Comparison of ENCODE assay signal across 1 cellular context in the genomic region with DNA sequence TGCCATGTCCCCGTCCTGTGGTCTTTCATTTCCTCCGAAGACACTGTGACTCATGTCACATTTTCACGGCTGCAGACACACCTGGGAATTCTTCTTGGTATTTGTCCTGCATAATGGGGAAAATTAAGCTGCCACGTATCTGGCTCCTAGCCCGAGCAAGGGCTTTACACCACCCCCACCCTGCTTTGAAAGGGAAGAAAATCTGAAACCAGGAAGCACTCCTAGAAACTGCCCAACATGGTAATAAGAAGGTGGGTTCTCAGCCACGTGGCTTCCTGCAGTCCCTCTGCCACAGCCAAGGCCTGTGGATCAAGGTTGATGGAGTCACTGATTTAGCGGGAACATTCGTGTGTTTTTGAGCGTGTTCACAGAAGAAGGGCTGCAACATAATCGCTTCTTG.
TF ChIP-seq lines count a peak whose summit lies in the region.

No MANE protein-coding gene starts in this region.

TF ChIP-seq in HEK293T, 16 proteins besides CTCF, POLR2A, EP300 and RAD21 (continued from another document):
- no peak for TF ChIP-seq LEF1 (IDR thresholded peaks at IDR 0.05; ENCODE audit: borderline replicate concordance)
TF ChIP-seq in HEK293T: peak in this region for 0.
